8 cellular contexts compared by ENCODE assay signal in genomic region chr6:53348436-53349208, GRCh38. TPM values are rescaled to one million over a fixed set of nuclear protein-coding genes. Genes with fewer than 3 reads are reported as not detected.
DNase-seq lines count a peak whose midpoint lies in the region; ATAC-seq and TF ChIP-seq lines count a peak whose summit lies in the region.

Gene ELOVL5 (minus strand): TSS chr6:53348950. CDS start chr6:53295699, 53,251 bp downstream.

- peak within 1 kb of the TSS; percentile 63 for H3K4me3 ChIP-seq in ovary
- H3K4me3 ChIP-seq in thyroid gland (replicated peaks in 1 of 3): peak within 1 kb of the TSS; percentile 87 to 90 (median 88)

- DNase-seq in GM04503 (ENCODE audit: low read depth): peak; percentile 91
- peak; percentile 93 for DNase-seq in NCI-H1092 (lab: John Stamatoyannopoulos, UW)
- peak; percentile 70 for DNase-seq in SKM-1 (lab: John Stamatoyannopoulos, UW; ENCODE audit: unreplicated experiment)
- DNase-seq in activated naive CD4-positive, alpha-beta T cell treated with anti-CD3 and anti-CD28 coated beads, Interleukin-2, amount 50 U/mL, for 72 hours (ENCODE audit: low spot score in 2 of 2): peak; percentile 91 to 95
- peak; percentile 97 for DNase-seq in glomerular visceral epithelial cell (ENCODE audit: extremely low spot score)
- DNase-seq in ovary: peak; percentile 98 to 99 (median 99)
- peak; percentile 99 for DNase-seq in thyroid gland

- no peaks in the 10 kb centered on the region for H3K9me3 ChIP-seq in ovary
- H3K9me3 ChIP-seq in thyroid gland: no peaks in the 10 kb centered on the region

- H3K27ac Mint-ChIP-seq in activated naive CD4-positive, alpha-beta T cell treated with anti-CD3 and anti-CD28 coated beads, Interleukin-2, amount 50 U/mL, for 72 hours: peak within 1 kb of the TSS; percentile 90 to 95

- WGBS in ovary, 3 donors: 0% methylated on average over 67 to 89 of the region's 89 CpGs
- WGBS in thyroid gland, 2 donors: 0% methylated on average over 6 to 20 of the region's 89 CpGs

- intact Hi-C loops in ovary (cut with DNase I) (loop anchor here in 1 of 4 donors (2.0 kb wide), 1 partner anchor 66 kb away; no protein-coding TSS in a partner anchor), thyroid gland (cut with DNase I) (no loop called here)

- TF ChIP-seq POLR2A in ovary (IDR thresholded peaks at IDR 0.05) (peak; percentile 91), thyroid gland (IDR thresholded peaks at IDR 0.05) (peak; percentile 48 to 96)

- H3K4me1 ChIP-seq in ovary (ENCODE audit: insufficient read depth): no peaks in the 10 kb centered on the region
- H3K4me1 ChIP-seq in thyroid gland: peaks cover 13 to 21% of the 10 kb centered on the region in 2 donors

- H3K27me3 ChIP-seq in ovary (no peaks in the 10 kb centered on the region), thyroid gland (no peaks in the 10 kb centered on the region)

- TF ChIP-seq CTCF in ovary (IDR thresholded peaks at IDR 0.05) (no peak), thyroid gland (IDR thresholded peaks at IDR 0.05) (no peak)

- ATAC-seq in HG02571 (IDR thresholded peaks at IDR 0.05; ENCODE audit: unreplicated experiment): peak; percentile 66
- ATAC-seq in activated naive CD4-positive, alpha-beta T cell treated with anti-CD3 and anti-CD28 coated beads, Interleukin-2, amount 50 U/mL, for 72 hours: peak; percentile 80 to 85

- no peak for TF ChIP-seq EP300 in ovary (IDR thresholded peaks at IDR 0.05)

- H3K36me3 ChIP-seq in ovary (no peaks in the 10 kb centered on the region), thyroid gland (no peaks in the 10 kb centered on the region)

- no peaks in the 10 kb centered on the region for H3K9me3 Mint-ChIP-seq in activated naive CD4-positive, alpha-beta T cell treated with anti-CD3 and anti-CD28 coated beads, Interleukin-2, amount 50 U/mL, for 72 hours

- peaks cover 26 to 32% of the 10 kb centered on the region in 2 donors for H3K36me3 Mint-ChIP-seq in activated naive CD4-positive, alpha-beta T cell treated with anti-CD3 and anti-CD28 coated beads, Interleukin-2, amount 50 U/mL, for 72 hours

- H3K27ac ChIP-seq in ovary (peak within 1 kb of the TSS; percentile 97), thyroid gland (peak within 1 kb of the TSS; percentile 96 to 99 (median 98))

RNA-seq across cellular contexts. Expression of gene ELOVL5, which starts in this region (rescaled TPM):
- total RNA-seq in activated naive CD4-positive, alpha-beta T cell treated with anti-CD3 and anti-CD28 coated beads, Interleukin-2, amount 50 U/mL, for 72 hours: 100 to 1,000 TPM in 1 of 2 donors, 10 to 100 TPM in 1; 84.6 to 134 TPM
- total RNA-seq in ovary (10 to 100 TPM; 14.7 to 84.4 (median 41.8) TPM), thyroid gland (100 to 1,000 TPM in 1 of 4 donors, 10 to 100 TPM in 3; 74.8 to 110 (median 90.6) TPM)
- polyA plus RNA-seq in ovary: 100 to 1,000 TPM in 1 of 2 donors, 10 to 100 TPM in 1; 26.9 to 191 TPM

Comparison
In these comparisons a context has a peak if more than half of its experiments do, and no peak if none do; other contexts are left out.
1. Peak in every context shown above with its lines: DNase-seq, ATAC-seq, H3K4me3 ChIP-seq and H3K27ac ChIP-seq.